ENCODE assay signal across 9 cellular contexts in genomic region chr3:40719660-40720287, GRCh38.
DNase-seq lines count a peak whose midpoint lies in the region; ATAC-seq, FAIRE-seq and TF ChIP-seq lines count a peak whose summit lies in the region.
"Had no signal": no experiment of that assay in that cellular context is flagged by ENCODE, and none has a peak within 500 bp of the region (broad histone marks: within the 10 kb centered on the region; RNA-seq: fewer than 3 reads in every experiment).

No MANE protein-coding gene starts in this region.

- DNase-seq in HK-2 (ENCODE audit: unreplicated experiment): peak; percentile 4
- peak; percentile 17 for DNase-seq in NCI-H526 treated with DMSO at 0.1 percent for 48 hours (lab: John Stamatoyannopoulos, UW)
- DNase-seq in dermis microvascular lymphatic vessel endothelial cell (ENCODE audit: low read depth in 2 of 2): peak; percentile 59 to 61
- DNase-seq in pancreas: peak in 3 of 6 donors; percentile 19 to 56 (median 32)
- DNase-seq in activated CD8-positive, alpha-beta memory T cell treated with anti-CD3 and anti-CD28 coated beads for 24 hours: no peak
- DNase-seq: anterior cingulate cortex had no signal

- TF ChIP-seq CTCF in pancreas (IDR thresholded peaks at IDR 0.05): peak in 3 of 4 donors; percentile 29 to 52 (median 40)

- H3K4me3 ChIP-seq in pancreas: no peak overlapping the region

- H3K27me3 ChIP-seq in pancreas: no peaks in the 10 kb centered on the region

- H3K9me3 ChIP-seq in pancreas: no peaks in the 10 kb centered on the region

- no peaks in the 10 kb centered on the region for H3K36me3 ChIP-seq in pancreas

- peak; percentile 50 to 81 (median 74) for ATAC-seq in pancreas
- ATAC-seq in GM19324 (IDR thresholded peaks at IDR 0.05; ENCODE audit: low FRiP score, unreplicated experiment): no peak
- no peak for ATAC-seq in GM18861 (IDR thresholded peaks at IDR 0.05; ENCODE audit: unreplicated experiment)
- no peak for ATAC-seq in GM19452 (IDR thresholded peaks at IDR 0.05; ENCODE audit: unreplicated experiment)

- H3K4me1 ChIP-seq in pancreas: no peaks in the 10 kb centered on the region

- intact Hi-C loops in pancreas (cut with DNase I): no loop called here

- no peak for FAIRE-seq in pancreas (lab: Jason Lieb, UNC)

- H3K27ac ChIP-seq in pancreas: no peak overlapping the region

- 49 to 62% methylated on average over 11 of the region's 11 CpGs for WGBS in pancreas, 2 donors

Comparison
In these comparisons a context has a peak if more than half of its experiments do, and no peak if none do; other contexts are left out.
1. ATAC-seq: peak in pancreas (4 of 4); none in GM19324 (single experiment), GM18861 (single experiment) and GM19452 (single experiment).